In the genomic region with DNA sequence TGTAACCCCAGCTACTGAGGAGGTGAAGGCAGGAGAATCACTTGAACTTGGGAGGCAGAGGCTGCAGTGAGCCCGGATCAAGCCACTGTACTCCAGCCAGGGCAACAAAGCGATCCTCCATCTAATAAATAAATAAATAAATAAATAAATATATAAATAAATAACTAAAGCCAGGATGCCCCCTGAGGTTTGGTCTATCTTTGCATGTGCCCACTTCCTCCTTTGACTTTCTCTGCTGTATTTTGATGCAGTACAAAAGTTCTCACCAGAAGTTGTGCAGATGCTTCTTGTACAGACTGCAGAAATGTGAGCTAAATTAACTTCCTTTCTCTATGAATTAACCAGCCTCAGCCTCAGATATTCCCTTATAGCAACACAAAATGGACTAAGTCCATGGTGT, we compare ENCODE assay signal across 17 cellular contexts.
"Had no signal": no experiment of that assay in that cellular context is flagged by ENCODE, and none has a peak within 500 bp of the region (broad histone marks: within the 10 kb centered on the region; RNA-seq: fewer than 3 reads in every experiment).

No MANE protein-coding gene starts in this region.

- H3K4me1 Mint-ChIP-seq: activated naive CD4-positive, alpha-beta T cell treated with anti-CD3 and anti-CD28 coated beads, Interleukin-2, amount 50 U/mL, for 24 hours; neural progenitor cell had no signal

- H3K27ac ChIP-seq: gastrocnemius medialis, heart left ventricle, left ventricle myocardium inferior, neural progenitor cell, psoas muscle, WERI-Rb-1 had no signal

- H2AFZ ChIP-seq: neural progenitor cell had no signal

- H3K27me3 Mint-ChIP-seq: activated naive CD4-positive, alpha-beta T cell treated with anti-CD3 and anti-CD28 coated beads, Interleukin-2, amount 50 U/mL, for 24 hours; stimulated activated naive CD8-positive, alpha-beta T cell treated with anti-CD3 and anti-CD28 coated beads, Interleukin-15, Interleukin-2, amounts not matched to agents 100 ng/mL and 50 ng/mL, for 24 hours had no signal

- DNase-seq: activated CD4-positive, alpha-beta T cell treated with anti-CD3 and anti-CD28 coated beads, Interleukin-2, amount 50 U/mL, for 4 hours; activated gamma-delta T cell; effector CD4-positive, alpha-beta T cell; gastrocnemius medialis; heart left ventricle; left ventricle myocardium inferior; mammary epithelial cell; psoas muscle; right cardiac atrium; stimulated activated CD4-positive, alpha-beta T cell treated with anti-CD3 and anti-CD28 coated beads, Interleukin-2, amount 100 ng/mL, for 24 hours; T-helper 17 cell; WERI-Rb-1 had no signal

- H3K27me3 ChIP-seq: gastrocnemius medialis, heart left ventricle, neural progenitor cell had no signal

- H3K36me3 Mint-ChIP-seq: activated naive CD4-positive, alpha-beta T cell treated with anti-CD3 and anti-CD28 coated beads, Interleukin-2, amount 50 U/mL, for 24 hours; neural progenitor cell; type B pancreatic cell had no signal

- H3K9me3 Mint-ChIP-seq: activated naive CD4-positive, alpha-beta T cell treated with anti-CD3 and anti-CD28 coated beads, Interleukin-2, amount 50 U/mL, for 24 hours; neural progenitor cell; stimulated activated naive CD8-positive, alpha-beta T cell treated with anti-CD3 and anti-CD28 coated beads, Interleukin-15, Interleukin-2, amounts not matched to agents 100 ng/mL and 50 ng/mL, for 24 hours; type B pancreatic cell had no signal

- H3K4me3 ChIP-seq: gastrocnemius medialis, heart left ventricle, left ventricle myocardium inferior, neural progenitor cell, psoas muscle had no signal

- H3K4me2 ChIP-seq: neural progenitor cell had no signal

- H3K27ac Mint-ChIP-seq: activated naive CD4-positive, alpha-beta T cell treated with anti-CD3 and anti-CD28 coated beads, Interleukin-2, amount 50 U/mL, for 24 hours; neural progenitor cell; stimulated activated naive CD8-positive, alpha-beta T cell treated with anti-CD3 and anti-CD28 coated beads, Interleukin-15, Interleukin-2, amounts not matched to agents 100 ng/mL and 50 ng/mL, for 24 hours; T-helper 17 cell; type B pancreatic cell had no signal

- H3K9ac ChIP-seq: neural progenitor cell had no signal

- ATAC-seq: esophagus mucosa, gastrocnemius medialis, heart left ventricle, psoas muscle, right cardiac atrium, T-helper 17 cell had no signal

- H3K4me1 ChIP-seq: gastrocnemius medialis, left ventricle myocardium inferior, neural progenitor cell, psoas muscle had no signal

- H3K4me3 Mint-ChIP-seq: activated naive CD4-positive, alpha-beta T cell treated with anti-CD3 and anti-CD28 coated beads, Interleukin-2, amount 50 U/mL, for 24 hours; neural progenitor cell; stimulated activated naive CD8-positive, alpha-beta T cell treated with anti-CD3 and anti-CD28 coated beads, Interleukin-15, Interleukin-2, amounts not matched to agents 100 ng/mL and 50 ng/mL, for 24 hours; T-helper 17 cell; type B pancreatic cell had no signal
